Comparison of ENCODE assay signal across 8 cellular contexts in the genomic region with DNA sequence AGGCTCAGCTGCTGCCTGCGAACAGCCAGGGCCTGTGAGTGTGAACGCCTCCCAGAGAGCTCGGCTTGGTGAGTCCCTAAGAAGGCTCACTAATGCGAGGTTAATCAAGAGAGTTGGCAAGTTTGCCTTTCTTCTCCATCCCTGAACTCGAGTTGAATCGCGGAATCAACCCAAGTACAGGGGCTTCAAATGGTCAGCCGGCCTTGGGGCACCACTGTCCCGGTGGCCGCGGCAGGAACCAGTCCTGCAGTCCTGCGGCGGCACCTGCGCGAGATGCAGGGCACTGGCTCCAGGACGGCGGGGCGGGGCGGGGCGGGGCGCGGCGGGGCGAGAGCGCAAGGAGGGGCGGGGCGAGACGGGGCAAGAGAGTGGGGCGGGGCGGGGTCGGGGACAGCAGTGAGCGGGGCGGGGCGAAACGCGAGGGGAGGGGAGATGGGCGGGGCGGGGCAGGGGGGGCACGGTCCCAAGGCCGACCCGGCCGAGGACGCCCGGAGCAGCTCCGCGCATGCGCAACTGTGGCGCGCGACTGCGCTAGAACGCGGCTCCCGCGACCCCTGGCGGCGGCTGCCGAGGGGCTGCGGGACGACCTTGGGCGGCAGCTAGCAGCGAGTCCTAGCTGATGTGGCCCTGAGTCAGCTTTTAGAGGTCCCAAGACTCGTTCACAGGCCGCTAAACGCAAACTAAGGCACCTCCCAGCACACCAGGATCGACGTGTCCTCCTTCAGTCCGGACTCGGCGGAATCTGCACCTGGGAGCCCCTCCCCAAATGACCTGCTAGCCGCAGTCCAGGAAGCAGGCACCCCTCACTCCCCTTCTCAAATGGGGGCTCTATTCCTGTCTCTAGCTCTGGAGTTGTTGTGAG. TPM values are rescaled to one million over a fixed set of nuclear protein-coding genes. Genes with fewer than 3 reads are reported as not detected.
DNase-seq lines count a peak whose midpoint lies in the region; ATAC-seq and TF ChIP-seq lines count a peak whose summit lies in the region.

No MANE protein-coding gene starts in this region.

- H3K27ac ChIP-seq in CD4-positive, alpha-beta memory T cell (ENCODE audit: low read depth, low read length) = peak overlapping the region; percentile 55

- peaks cover 7 to 23% (median 12%) of the 10 kb centered on the region in 4 donors for H3K4me1 Mint-ChIP-seq in CD4-positive, alpha-beta memory T cell
- H3K4me1 Mint-ChIP-seq in activated CD8-positive, alpha-beta T cell treated with anti-CD3 and anti-CD28 coated beads for 36 hours (ENCODE audit: low read depth) = peaks cover 15% of the 10 kb centered on the region
- H3K4me1 Mint-ChIP-seq in memory B cell = peaks cover 16% of the 10 kb centered on the region

- POLR2A ChIA-PET in CD4-positive, alpha-beta memory T cell (lab: Charles Lee; ENCODE audit: partially characterized antibody) = interaction anchor here (0.5 to 4.4 kb wide), 24 partner anchors 9 to 1363 kb away, joined by 3 to 56 read pairs (median 5); a partner anchor contains a TSS
- POLR2A ChIA-PET in activated CD8-positive, alpha-beta T cell treated with anti-CD3 and anti-CD28 coated beads for 36 hours (lab: Charles Lee) = interaction anchor here (1.0 to 1.9 kb wide), 6 partner anchors 14 to 376 kb away, joined by 3 to 7 read pairs (median 3); a partner anchor contains a TSS

- peaks cover 6 to 7% of the 10 kb centered on the region in 2 donors for H3K36me3 Mint-ChIP-seq in CD4-positive, alpha-beta memory T cell
- H3K36me3 Mint-ChIP-seq in activated CD8-positive, alpha-beta T cell treated with anti-CD3 and anti-CD28 coated beads for 36 hours (ENCODE audit: low read depth) = peaks cover 2% of the 10 kb centered on the region
- no peaks in the 10 kb centered on the region for H3K36me3 Mint-ChIP-seq in memory B cell

- H3K4me3 ChIP-seq in CD4-positive, alpha-beta memory T cell (ENCODE audit: low read length in 2 of 2) = peak overlapping the region; percentile 58 to 69

- intact Hi-C loops in CD4-positive, alpha-beta memory T cell (cut with micrococcal nuclease) = loop anchor here (1.0 to 10.0 kb wide), 7 partner anchors 61 to 1349 kb away; a partner anchor contains a TSS
- intact Hi-C loops in activated CD8-positive, alpha-beta T cell treated with anti-CD3 and anti-CD28 coated beads for 36 hours (cut with micrococcal nuclease) = no loop called here

- no peaks in the 10 kb centered on the region for H3K27me3 ChIP-seq in CD4-positive, alpha-beta memory T cell (ENCODE audit: insufficient read depth, low read length)

- H3K36me3 ChIP-seq in CD4-positive, alpha-beta memory T cell (ENCODE audit: insufficient read depth, low read length) = no peaks in the 10 kb centered on the region

- H3K4me1 ChIP-seq in CD4-positive, alpha-beta memory T cell (ENCODE audit: insufficient read depth, low read length) = peaks cover 18% of the 10 kb centered on the region

- TF ChIP-seq CTCF in activated CD8-positive, alpha-beta T cell treated with anti-CD3 and anti-CD28 coated beads for 36 hours (IDR thresholded peaks at IDR 0.05) = peak; percentile 73

- peaks cover 3 to 5% of the 10 kb centered on the region in 2 donors for H3K27me3 Mint-ChIP-seq in CD4-positive, alpha-beta memory T cell
- no peaks in the 10 kb centered on the region for H3K27me3 Mint-ChIP-seq in activated CD8-positive, alpha-beta T cell treated with anti-CD3 and anti-CD28 coated beads for 36 hours
- peaks cover 1% of the 10 kb centered on the region for H3K27me3 Mint-ChIP-seq in memory B cell

- CTCF ChIA-PET in CD4-positive, alpha-beta memory T cell (lab: Charles Lee; ENCODE audit: partially characterized antibody) = interaction anchor here (0.7 to 3.6 kb wide), 29 partner anchors 10 to 819 kb away, joined by 3 to 26 read pairs (median 4); a partner anchor contains a TSS
- CTCF ChIA-PET in activated CD8-positive, alpha-beta T cell treated with anti-CD3 and anti-CD28 coated beads for 36 hours (lab: Charles Lee) = interaction anchor here (0.5 to 3.9 kb wide), 43 partner anchors 9 to 457 kb away, joined by 3 to 52 read pairs (median 4); no protein-coding TSS in a partner anchor

- peaks cover 3 to 16% (median 10%) of the 10 kb centered on the region in 8 donors for H3K9me3 Mint-ChIP-seq in CD4-positive, alpha-beta memory T cell
- peaks cover 5% of the 10 kb centered on the region for H3K9me3 Mint-ChIP-seq in activated CD8-positive, alpha-beta T cell treated with anti-CD3 and anti-CD28 coated beads for 36 hours
- peaks cover 2% of the 10 kb centered on the region for H3K9me3 Mint-ChIP-seq in memory B cell

- ATAC-seq in GM19397 (IDR thresholded peaks at IDR 0.05; ENCODE audit: unreplicated experiment) (peak; percentile 93), HG03565 (IDR thresholded peaks at IDR 0.05; ENCODE audit: unreplicated experiment) (peak; percentile 75), memory B cell (ENCODE audit: low read depth) (peak; percentile 82)
- ATAC-seq in activated CD8-positive, alpha-beta T cell treated with anti-CD3 and anti-CD28 coated beads for 36 hours = peak; percentile 92

- peak; percentile 88 to 95 (median 93) for DNase-seq in CD4-positive, alpha-beta memory T cell
- peak; percentile 85 for DNase-seq in NCI-H748 treated with DMSO at 0.1 percent for 48 hours (lab: John Stamatoyannopoulos, UW)
- peak; percentile 92 for DNase-seq in activated CD8-positive, alpha-beta T cell treated with anti-CD3 and anti-CD28 coated beads for 36 hours
- DNase-seq in effector CD4-positive, alpha-beta T cell = peak; percentile 90
- DNase-seq in memory B cell (ENCODE audit: low spot score in 2 of 2) = peak; percentile 96
- DNase-seq in stimulated activated CD8-positive, alpha-beta memory T cell treated with anti-CD3 and anti-CD28 coated beads, Interleukin-12 subunit alpha, Interleukin-12 subunit beta, amount 100 ng/mL, for 1 hour (ENCODE audit: low read depth) = peak; percentile 85

- no peaks in the 10 kb centered on the region for H3K9me3 ChIP-seq in CD4-positive, alpha-beta memory T cell (ENCODE audit: control insufficient read depth in 1 of 2, low read length in 2 of 2)

- peak overlapping the region; percentile 86 to 94 (median 88) for H3K4me3 Mint-ChIP-seq in CD4-positive, alpha-beta memory T cell
- H3K4me3 Mint-ChIP-seq in activated CD8-positive, alpha-beta T cell treated with anti-CD3 and anti-CD28 coated beads for 36 hours = peak overlapping the region; percentile 75
- peak overlapping the region; percentile 82 for H3K4me3 Mint-ChIP-seq in memory B cell

- H3K27ac Mint-ChIP-seq in CD4-positive, alpha-beta memory T cell = peak overlapping the region; percentile 87 to 96 (median 94)
- peak overlapping the region; percentile 77 for H3K27ac Mint-ChIP-seq in activated CD8-positive, alpha-beta T cell treated with anti-CD3 and anti-CD28 coated beads for 36 hours
- peak overlapping the region; percentile 76 for H3K27ac Mint-ChIP-seq in memory B cell

RNA-seq across cellular contexts. Expression of a gene that starts 58.0 kb away (rescaled TPM):
- 1 to 10 TPM in 1 of 2 experiments, under 1 TPM in 1; 0.30 to 1.5 TPM for total RNA-seq in CD4-positive, alpha-beta memory T cell
- polyA plus RNA-seq in CD4-positive, alpha-beta memory T cell = 1 to 10 TPM in 1 of 2 donors, not detected in 1; 1.9 TPM
- total RNA-seq in activated CD8-positive, alpha-beta T cell treated with anti-CD3 and anti-CD28 coated beads for 36 hours = 1 to 10 TPM; 5.6 to 7.8 TPM

Comparison
In these comparisons a context has a peak if more than half of its experiments do, and no peak if none do; other contexts are left out.
1. Peak in every context shown above with its lines: DNase-seq, ATAC-seq, H3K4me3 ChIP-seq and H3K27ac ChIP-seq.